8 cellular contexts compared by ENCODE assay signal in the genomic region with DNA sequence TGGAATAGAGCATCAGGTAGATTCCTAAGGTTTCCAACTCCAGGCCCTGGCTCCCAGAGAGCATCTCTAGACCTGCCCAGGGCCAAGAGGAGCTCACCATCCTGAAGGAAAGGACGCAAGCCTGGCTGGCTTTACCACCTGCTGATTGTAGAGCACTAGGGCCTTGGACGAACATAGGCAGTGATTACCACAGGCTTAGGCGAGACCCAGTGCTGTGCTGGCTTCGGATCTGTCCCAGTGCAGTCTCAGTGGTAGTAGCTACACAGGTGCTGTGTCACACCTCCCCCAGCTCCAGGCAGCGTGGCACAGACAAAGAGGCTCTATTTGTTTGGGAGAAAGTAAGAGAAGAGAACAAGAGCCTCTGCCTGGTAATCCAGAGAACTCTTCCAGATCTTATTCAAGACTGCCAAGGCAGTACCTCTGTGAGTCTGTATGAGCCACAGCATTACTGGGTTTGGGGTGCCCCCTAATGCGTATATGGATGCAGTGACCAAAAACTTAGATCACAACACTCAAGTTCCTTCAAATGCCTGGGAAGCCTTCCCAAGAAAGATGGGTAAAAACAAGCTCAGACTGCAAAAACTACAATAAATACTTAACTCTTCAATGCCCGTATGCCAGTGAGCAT. TPM values are rescaled to one million over a fixed set of nuclear protein-coding genes. Genes with fewer than 3 reads are reported as not detected.
A peak's percentile ranks its signal among the peaks of the same experiment; 100 is the strongest.
DNase-seq lines count a peak whose midpoint lies in the region; ATAC-seq and TF ChIP-seq lines count a peak whose summit lies in the region.

No MANE protein-coding gene starts in this region.

- H3K9me3 ChIP-seq in Panc1 (ENCODE audit: control insufficient read depth, insufficient read depth, low read depth, low read length) (no peaks in the 10 kb centered on the region), osteoblast (ENCODE audit: low read depth, low read length) (no peaks in the 10 kb centered on the region), hepatocyte (ENCODE audit: low read depth) (no peaks in the 10 kb centered on the region), WERI-Rb-1 (ENCODE audit: severe bottlenecking) (no peaks in the 10 kb centered on the region)

- H3K36me3 ChIP-seq in Panc1 (ENCODE audit: control insufficient read depth, insufficient read depth, low read length): no peaks in the 10 kb centered on the region
- no peaks in the 10 kb centered on the region for H3K36me3 ChIP-seq in osteoblast (ENCODE audit: insufficient read depth, low read length)
- no peaks in the 10 kb centered on the region for H3K36me3 ChIP-seq in hepatocyte (replicated peaks; ENCODE audit: insufficient read depth, low read depth)
- no peaks in the 10 kb centered on the region for H3K36me3 ChIP-seq in WERI-Rb-1

- CTCF ChIA-PET in Panc1 (lab: Charles Lee): no interaction called here

- H3K4me3 ChIP-seq in Panc1 (ENCODE audit: low read depth in 2 of 2, low read length in 2 of 2): no peak overlapping the region
- H3K4me3 ChIP-seq in osteoblast (ENCODE audit: insufficient read depth, low read length): no peak overlapping the region
- no peak overlapping the region for H3K4me3 ChIP-seq in hepatocyte
- no peak overlapping the region for H3K4me3 ChIP-seq in WERI-Rb-1 (ENCODE audit: low read depth, low read length)

- TF ChIP-seq CTCF in GM12873 (IDR thresholded peaks at IDR 0.05; ENCODE audit: insufficient read depth, low read depth, low read length, missing control alignments) (peak; percentile 66), Panc1 (IDR thresholded peaks at IDR 0.05) (peak; percentile 27), osteoblast (IDR thresholded peaks at IDR 0.05; ENCODE audit: extremely low read depth, low read depth, low read length) (peak; percentile 10), hepatocyte (IDR thresholded peaks at IDR 0.05; ENCODE audit: poor library complexity) (no peak), WERI-Rb-1 (IDR thresholded peaks at IDR 0.05; ENCODE audit: low read depth, low read length) (no peak)

- H2AFZ ChIP-seq in osteoblast (ENCODE audit: low read length): no peak overlapping the region
- no peak overlapping the region for H2AFZ ChIP-seq in hepatocyte

- in situ Hi-C loops in Panc1 (cut with HindIII; ENCODE audit: low pct_unique_long_range_greater_than_20kb, low sequenced_read_pairs): no loop called here

- POLR2A ChIA-PET in Panc1 (lab: Charles Lee): no interaction called here

- H4K20me1 ChIP-seq in osteoblast (ENCODE audit: insufficient read depth, low read length): no peaks in the 10 kb centered on the region
- no peaks in the 10 kb centered on the region for H4K20me1 ChIP-seq in hepatocyte (ENCODE audit: insufficient read depth, poor library complexity, severe bottlenecking)

- WGBS in hepatocyte (ENCODE audit: low lambda C conversion rate, missing lambda C conversion rate): 74% methylated on average over 7 of the region's 7 CpGs

- H3K4me2 ChIP-seq in osteoblast (ENCODE audit: insufficient read depth, low read length) (no peak overlapping the region), hepatocyte (no peak overlapping the region)

- H3K27me3 ChIP-seq in Panc1 (ENCODE audit: control insufficient read depth, insufficient read depth, low read length) (peaks cover 4% of the 10 kb centered on the region; the same call in 1 of the 2 replicates), osteoblast (ENCODE audit: insufficient read depth, low read length) (peaks cover 2% of the 10 kb centered on the region), hepatocyte (no peaks in the 10 kb centered on the region), WERI-Rb-1 (ENCODE audit: insufficient read depth, low read depth, severe bottlenecking) (no peaks in the 10 kb centered on the region)

- DNase-seq in Panc1 (ENCODE audit: low read depth, low spot score) (no peak), cerebellum (ENCODE audit: low spot score) (peak; percentile 37), osteoblast (ENCODE audit: insufficient read length, low spot score, missing footprints) (no peak), NCI-H446 (lab: John Stamatoyannopoulos, UW) (no peak), NCI-H2196 (lab: John Stamatoyannopoulos, UW; ENCODE audit: unreplicated experiment) (no peak), hepatocyte (ENCODE audit: low spot score) (no peak), WERI-Rb-1 (no peak)

- peak; percentile 42 for ATAC-seq in Panc1

- no TSS peak for BruUV-seq in Panc1 (replicated peaks; lab: Mats Ljungman, UMichigan)

- no peak overlapping the region for H3K27ac ChIP-seq in Panc1 (ENCODE audit: low read length)
- no peak overlapping the region for H3K27ac ChIP-seq in osteoblast (ENCODE audit: low read depth, low read length)
- H3K27ac ChIP-seq in hepatocyte: no peak overlapping the region
- H3K27ac ChIP-seq in WERI-Rb-1: no peak overlapping the region

- H3K9me2 ChIP-seq in hepatocyte (replicated peaks; ENCODE audit: insufficient read depth): no peaks in the 10 kb centered on the region

- intact Hi-C loops in Panc1 (cut with micrococcal nuclease; ENCODE audit: unreplicated experiment): no loop called here

- H3K4me1 ChIP-seq in Panc1 (ENCODE audit: control insufficient read depth, insufficient read depth, low read length) (no peaks in the 10 kb centered on the region), osteoblast (ENCODE audit: insufficient read depth, low read length) (peaks cover 35% of the 10 kb centered on the region), hepatocyte (ENCODE audit: insufficient read depth) (no peaks in the 10 kb centered on the region)

- no peaks in the 10 kb centered on the region for H3K79me2 ChIP-seq in osteoblast (ENCODE audit: insufficient read depth, low read length)
- no peaks in the 10 kb centered on the region for H3K79me2 ChIP-seq in hepatocyte

RNA-seq across cellular contexts. Expression of a gene that starts 25.4 kb away (rescaled TPM):
- total RNA-seq in Panc1 (2021; ENCODE audit: unreplicated experiment) (14.9 TPM), cerebellum (0.18 TPM), osteoblast (2.1 and 3.3 TPM in 2 replicates), hepatocyte (3.8 and 13.3 TPM in 2 replicates)
- polyA plus RNA-seq in Panc1 (2012; ENCODE audit: insufficient read length): 14.9 TPM
- polyA plus RNA-seq in hepatocyte: 11.9 and 15.8 TPM in 2 replicates

RNA-seq across cellular contexts. Expression of a gene that starts 43.1 kb away (rescaled TPM):
- total RNA-seq in Panc1 (2021; ENCODE audit: unreplicated experiment): 38.7 TPM
- polyA plus RNA-seq in Panc1 (2012; ENCODE audit: insufficient read length): 15.9 TPM
- total RNA-seq in cerebellum: 4.4 TPM
- 43.9 and 46.3 TPM in 2 replicates for total RNA-seq in osteoblast
- total RNA-seq in hepatocyte: 25.0 TPM in 2 replicates
- polyA plus RNA-seq in hepatocyte: 18.3 and 28.0 TPM in 2 replicates

Comparison
In these comparisons a context has a peak if more than half of its experiments do, and no peak if none do; other contexts are left out.
1. CTCF ChIP-seq: peak in GM12873 (single experiment), Panc1 (single experiment) and osteoblast (single experiment); none in hepatocyte (single experiment) and WERI-Rb-1 (single experiment).